ENCODE assay signal across 1 cellular context in genomic region chr19:7976461-7976860, GRCh38.
TF ChIP-seq lines count a peak whose summit lies in the region.

No MANE protein-coding gene starts in this region.

TF ChIP-seq in GM12878, 131 proteins besides CTCF, POLR2A, EP300 and RAD21:
- no peak for TF ChIP-seq BCL3 (IDR thresholded peaks at IDR 0.05; ENCODE audit: borderline replicate concordance, insufficient read depth, low read depth, low read length, poor library complexity, severe bottlenecking)
- TF ChIP-seq JUNB (IDR thresholded peaks at IDR 0.05): no peak
- TF ChIP-seq, protein P1, sequence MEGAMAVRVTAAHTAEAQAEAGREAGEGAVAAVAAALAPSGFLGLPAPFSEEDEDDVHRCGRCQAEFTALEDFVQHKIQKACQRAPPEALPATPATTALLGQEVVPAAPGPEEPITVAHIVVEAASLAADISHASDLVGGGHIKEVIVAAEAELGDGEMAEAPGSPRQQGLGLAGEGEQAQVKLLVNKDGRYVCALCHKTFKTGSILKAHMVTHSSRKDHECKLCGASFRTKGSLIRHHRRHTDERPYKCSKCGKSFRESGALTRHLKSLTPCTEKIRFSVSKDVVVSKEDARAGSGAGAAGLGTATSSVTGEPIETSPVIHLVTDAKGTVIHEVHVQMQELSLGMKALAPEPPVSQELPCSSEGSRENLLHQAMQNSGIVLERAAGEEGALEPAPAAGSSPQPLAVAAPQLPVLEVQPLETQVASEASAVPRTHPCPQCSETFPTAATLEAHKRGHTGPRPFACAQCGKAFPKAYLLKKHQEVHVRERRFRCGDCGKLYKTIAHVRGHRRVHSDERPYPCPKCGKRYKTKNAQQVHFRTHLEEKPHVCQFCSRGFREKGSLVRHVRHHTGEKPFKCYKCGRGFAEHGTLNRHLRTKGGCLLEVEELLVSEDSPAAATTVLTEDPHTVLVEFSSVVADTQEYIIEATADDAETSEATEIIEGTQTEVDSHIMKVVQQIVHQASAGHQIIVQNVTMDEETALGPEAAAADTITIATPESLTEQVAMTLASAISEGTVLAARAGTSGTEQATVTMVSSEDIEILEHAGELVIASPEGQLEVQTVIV (IDR thresholded peaks at IDR 0.05; ENCODE audit: borderline replicate concordance, partially characterized antibody): no peak
- TF ChIP-seq, protein P2, sequence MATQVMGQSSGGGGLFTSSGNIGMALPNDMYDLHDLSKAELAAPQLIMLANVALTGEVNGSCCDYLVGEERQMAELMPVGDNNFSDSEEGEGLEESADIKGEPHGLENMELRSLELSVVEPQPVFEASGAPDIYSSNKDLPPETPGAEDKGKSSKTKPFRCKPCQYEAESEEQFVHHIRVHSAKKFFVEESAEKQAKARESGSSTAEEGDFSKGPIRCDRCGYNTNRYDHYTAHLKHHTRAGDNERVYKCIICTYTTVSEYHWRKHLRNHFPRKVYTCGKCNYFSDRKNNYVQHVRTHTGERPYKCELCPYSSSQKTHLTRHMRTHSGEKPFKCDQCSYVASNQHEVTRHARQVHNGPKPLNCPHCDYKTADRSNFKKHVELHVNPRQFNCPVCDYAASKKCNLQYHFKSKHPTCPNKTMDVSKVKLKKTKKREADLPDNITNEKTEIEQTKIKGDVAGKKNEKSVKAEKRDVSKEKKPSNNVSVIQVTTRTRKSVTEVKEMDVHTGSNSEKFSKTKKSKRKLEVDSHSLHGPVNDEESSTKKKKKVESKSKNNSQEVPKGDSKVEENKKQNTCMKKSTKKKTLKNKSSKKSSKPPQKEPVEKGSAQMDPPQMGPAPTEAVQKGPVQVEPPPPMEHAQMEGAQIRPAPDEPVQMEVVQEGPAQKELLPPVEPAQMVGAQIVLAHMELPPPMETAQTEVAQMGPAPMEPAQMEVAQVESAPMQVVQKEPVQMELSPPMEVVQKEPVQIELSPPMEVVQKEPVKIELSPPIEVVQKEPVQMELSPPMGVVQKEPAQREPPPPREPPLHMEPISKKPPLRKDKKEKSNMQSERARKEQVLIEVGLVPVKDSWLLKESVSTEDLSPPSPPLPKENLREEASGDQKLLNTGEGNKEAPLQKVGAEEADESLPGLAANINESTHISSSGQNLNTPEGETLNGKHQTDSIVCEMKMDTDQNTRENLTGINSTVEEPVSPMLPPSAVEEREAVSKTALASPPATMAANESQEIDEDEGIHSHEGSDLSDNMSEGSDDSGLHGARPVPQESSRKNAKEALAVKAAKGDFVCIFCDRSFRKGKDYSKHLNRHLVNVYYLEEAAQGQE (IDR thresholded peaks at IDR 0.05; ENCODE audit: low read depth, low read length): no peak
- no peak for TF ChIP-seq NR2F1 (conservative IDR thresholded peaks at IDR 0.05)
- no peak for TF ChIP-seq ZNF217 (IDR thresholded peaks at IDR 0.05)
- TF ChIP-seq CHD1 (IDR thresholded peaks at IDR 0.05; ENCODE audit: low read depth, low read length): no peak
- TF ChIP-seq HCFC1 (IDR thresholded peaks at IDR 0.05; ENCODE audit: low read length): no peak
